In genomic region chr3:78257956-78258530, GRCh38 we compare ENCODE assay signal across 22 cellular contexts.
DNase-seq lines count a peak whose midpoint lies in the region; FAIRE-seq and TF ChIP-seq lines count a peak whose summit lies in the region.
"Had no signal": no experiment of that assay in that cellular context is flagged by ENCODE, and none has a peak within 500 bp of the region (broad histone marks: within the 10 kb centered on the region; RNA-seq: fewer than 3 reads in every experiment).

No MANE protein-coding gene starts in this region.

- H3K9me2 ChIP-seq in PC-9 (ENCODE audit: insufficient read depth), result no peaks in the 10 kb centered on the region

- CTCF ChIA-PET in PC-9 (lab: Charles Lee), result no interaction called here

- peaks cover 8% of the 10 kb centered on the region for H3K9me3 Mint-ChIP-seq in osteocyte (ENCODE audit: unreplicated experiment)

- H3K4me3 ChIP-seq in PC-9, result no peak overlapping the region
- no peak overlapping the region for H3K4me3 ChIP-seq in H7 (ENCODE audit: insufficient read depth, low read depth, low read length)
- H3K4me3 ChIP-seq in esophagus muscularis mucosa, result no peak overlapping the region
- H3K4me3 ChIP-seq: A549, K562 had no signal

- POLR2A ChIA-PET in PC-9 (lab: Charles Lee; ENCODE audit: unreplicated experiment), result no interaction called here

- H3K27ac ChIP-seq in PC-9 (peak overlapping the region; percentile 27; the same call in 1 of the 2 replicates), epithelial cell of prostate (peak overlapping the region; percentile 53), caudate nucleus (ENCODE audit: low read depth, low read length) (no peak overlapping the region), esophagus muscularis mucosa (replicated peaks in 1 of 4) (no peak overlapping the region)
- H3K27ac ChIP-seq: A549, C4-2B, RWPE1 had no signal

- H3K27me3 Mint-ChIP-seq in osteocyte (ENCODE audit: unreplicated experiment), result no peaks in the 10 kb centered on the region

- peak; percentile 86 for DNase-seq in DMS114 treated with DMSO at 0.1 percent for 48 hours (lab: John Stamatoyannopoulos, UW; ENCODE audit: unreplicated experiment)
- no peak for DNase-seq in PC-9
- no peak for DNase-seq in epithelial cell of prostate (ENCODE audit: low read depth, low spot score)
- no peak for DNase-seq in osteocyte (ENCODE audit: extremely low spot score, unreplicated experiment)
- no peak for DNase-seq in H7
- no peak for DNase-seq in caudate nucleus (lab: John Stamatoyannopoulos, UW)
- no peak for DNase-seq in esophagus muscularis mucosa (ENCODE audit: extremely low spot score)
- DNase-seq in D721Med (ENCODE audit: insufficient read length, low spot score), result no peak
- DNase-seq: COR-L47; DND-41; NCI-H1417; NCI-H187 treated with DMSO at 0.1 percent for 48 hours; NCI-H526 treated with DMSO at 0.1 percent for 48 hours; NK-92 treated with Interleukin-12 subunit alpha and Interleukin-12 subunit beta, amount 100 ng/mL, for 24 hours; OCI-M1 had no signal

- H3K9me3 ChIP-seq in PC-9 (ENCODE audit: insufficient read depth, low read depth) (no peaks in the 10 kb centered on the region), esophagus muscularis mucosa (no peaks in the 10 kb centered on the region)
- H3K9me3 ChIP-seq: A549 had no signal

- no peak overlapping the region for H3K4me2 ChIP-seq in PC-9
- H3K4me2 ChIP-seq: A549 had no signal

- FAIRE-seq in D721Med (lab: Jason Lieb, UNC), result no peak
- FAIRE-seq: A549, G401.6, GM12891, H54, K562 had no signal

- no peak overlapping the region for H2AFZ ChIP-seq in PC-9

- H3K27me3 ChIP-seq in PC-9 (ENCODE audit: insufficient read depth, low read depth) (no peaks in the 10 kb centered on the region), H7 (ENCODE audit: control insufficient read depth, insufficient read depth, low read length) (no peaks in the 10 kb centered on the region), esophagus muscularis mucosa (no peaks in the 10 kb centered on the region)

- no peaks in the 10 kb centered on the region for H4K20me1 ChIP-seq in PC-9 (ENCODE audit: insufficient read depth)

- no peaks in the 10 kb centered on the region for H3K79me2 ChIP-seq in PC-9 (ENCODE audit: low read depth)

- H3F3A ChIP-seq in PC-9 (ENCODE audit: insufficient read depth, low read depth), result no peaks in the 10 kb centered on the region

- no peaks in the 10 kb centered on the region for H3K36me3 Mint-ChIP-seq in osteocyte (ENCODE audit: unreplicated experiment)

- peaks cover 41% of the 10 kb centered on the region for H3K4me1 Mint-ChIP-seq in osteocyte (ENCODE audit: unreplicated experiment)

- H3K4me3 Mint-ChIP-seq in osteocyte (ENCODE audit: unreplicated experiment), result no peak overlapping the region

- no peak for TF ChIP-seq EP300 in esophagus muscularis mucosa (IDR thresholded peaks at IDR 0.05)

- intact Hi-C loops in PC-9 (cut with micrococcal nuclease; ENCODE audit: unreplicated experiment) (loop anchor here (5.0 kb wide), 1 partner anchor 431 kb away; no protein-coding TSS in a partner anchor), esophagus muscularis mucosa (cut with DNase I) (no loop called here)

- WGBS in esophagus muscularis mucosa, result 88% methylated on average over 3 of the region's 3 CpGs

- H3K4me1 ChIP-seq in PC-9 (replicated peaks; ENCODE audit: insufficient read depth) (no peaks in the 10 kb centered on the region), esophagus muscularis mucosa (no peaks in the 10 kb centered on the region)
- H3K4me1 ChIP-seq: A549 had no signal

- TF ChIP-seq POLR2A in esophagus muscularis mucosa (IDR thresholded peaks at IDR 0.05; ENCODE audit: low read depth), result no peak

- H3K36me3 ChIP-seq in PC-9 (ENCODE audit: low read depth), result no peaks in the 10 kb centered on the region
- H3K36me3 ChIP-seq in H7 (replicated peaks; ENCODE audit: control insufficient read depth, insufficient read depth, low read length), result no peaks in the 10 kb centered on the region
- no peaks in the 10 kb centered on the region for H3K36me3 ChIP-seq in esophagus muscularis mucosa

- TF ChIP-seq CTCF in PC-9 (conservative IDR thresholded peaks at IDR 0.05) (no peak), osteocyte (IDR thresholded peaks at IDR 0.05) (no peak), esophagus muscularis mucosa (IDR thresholded peaks at IDR 0.05) (no peak), D721Med (IDR thresholded peaks at IDR 0.05; ENCODE audit: insufficient read depth, missing control alignments) (no peak)

- peak overlapping the region; percentile 93 for H3K27ac Mint-ChIP-seq in osteocyte (ENCODE audit: unreplicated experiment)

- BruUV-seq in PC-9 (replicated peaks; lab: Mats Ljungman, UMichigan), result no TSS peak

Comparison
In these comparisons a context has a peak if more than half of its experiments do, and no peak if none do; other contexts are left out.
1. H3K27ac ChIP-seq: peak in PC-9 (single experiment) and epithelial cell of prostate (single experiment); none in caudate nucleus (single experiment) and esophagus muscularis mucosa (0 of 4).